ENCODE assay signal across 17 cellular contexts in genomic region chr2:168353251-168353650, GRCh38.
A peak's percentile ranks its signal among the peaks of the same experiment; 100 is the strongest.
DNase-seq lines count a peak whose midpoint lies in the region; ATAC-seq, FAIRE-seq and TF ChIP-seq lines count a peak whose summit lies in the region.
"Had no signal": no experiment of that assay in that cellular context is flagged by ENCODE, and none has a peak within 500 bp of the region (broad histone marks: within the 10 kb centered on the region; RNA-seq: fewer than 3 reads in every experiment).

No MANE protein-coding gene starts in this region.

- no peak overlapping the region for H4K91ac ChIP-seq in H1 (replicated peaks; ENCODE audit: insufficient read length, low read length)

- no peaks in the 10 kb centered on the region for H3K27me3 ChIP-seq in H1 (replicated peaks in 1 of 4; ENCODE audit: control insufficient read depth in 3 of 4, extremely low read depth in 1 of 4, insufficient read depth in 3 of 4, low read length in 3 of 4)
- no peaks in the 10 kb centered on the region for H3K27me3 ChIP-seq in foreskin keratinocyte

- H4K8ac ChIP-seq in H1 (ENCODE audit: extremely low read depth, insufficient read depth, low read length): no peak overlapping the region

- H2BK120ac ChIP-seq in H1 (replicated peaks; ENCODE audit: low read depth, low read length): no peak overlapping the region

- H3K79me1 ChIP-seq in H1 (ENCODE audit: low read depth, low read length): no peaks in the 10 kb centered on the region

- no peak overlapping the region for H3K9ac ChIP-seq in H1 (replicated peaks in 1 of 4; ENCODE audit: extremely low read depth in 1 of 4, low read depth in 3 of 4, low read length in 3 of 4)

- no peak overlapping the region for H2AK5ac ChIP-seq in H1 (ENCODE audit: low read depth, low read length)

- no peak overlapping the region for H3K4me3 ChIP-seq in HEK293 (ENCODE audit: low read depth, low read length)
- no peak overlapping the region for H3K4me3 ChIP-seq in H1 (ENCODE audit: extremely low read depth in 1 of 4, insufficient read depth in 2 of 4, low read depth in 3 of 4, low read length in 4 of 4)
- H3K4me3 ChIP-seq: GM23338, HAP-1 had no signal

- H3K4ac ChIP-seq in H1 (replicated peaks; ENCODE audit: insufficient read length, low read depth, low read length): no peak overlapping the region

- H3K36me3 ChIP-seq in HEK293 (ENCODE audit: control insufficient read depth in 2 of 2, insufficient read depth in 1 of 2, low read length in 2 of 2) (no peaks in the 10 kb centered on the region), H1 (ENCODE audit: control insufficient read depth in 2 of 4, insufficient read depth in 4 of 4, low read length in 3 of 4) (0 out of 8 replicates have a peak, but pooled peaks cover 0 to 3% (median 0%) of the 10 kb centered on the region in 4 experiments)
- H3K36me3 ChIP-seq: HAP-1 had no signal

- no peak for ATAC-seq in GM18511 (IDR thresholded peaks at IDR 0.05; ENCODE audit: unreplicated experiment)
- ATAC-seq in foreskin keratinocyte: no peak
- ATAC-seq: GM23338 had no signal

- TF ChIP-seq EP300 in H1 (IDR thresholded peaks at IDR 0.05; ENCODE audit: borderline replicate concordance in 1 of 2, low read depth in 2 of 2, low read length in 2 of 2): no peak

- no peak overlapping the region for H2AFZ ChIP-seq in H1 (ENCODE audit: low read length)
- H2AFZ ChIP-seq: GM23338 had no signal

- no peaks in the 10 kb centered on the region for H3K23me2 ChIP-seq in H1 (ENCODE audit: low read depth, low read length)

- no peak overlapping the region for H3K4me3 Mint-ChIP-seq in activated naive CD4-positive, alpha-beta T cell treated with anti-CD3 and anti-CD28 coated beads, Interleukin-2, amount 50 U/mL, for 24 hours
- H3K4me3 Mint-ChIP-seq: CD4-positive, alpha-beta memory T cell; GM23338 had no signal

- H2BK15ac ChIP-seq in H1 (ENCODE audit: low read length): no peak overlapping the region

- peaks cover 4% of the 10 kb centered on the region for H3K36me3 Mint-ChIP-seq in activated naive CD4-positive, alpha-beta T cell treated with anti-CD3 and anti-CD28 coated beads, Interleukin-2, amount 50 U/mL, for 24 hours
- H3K36me3 Mint-ChIP-seq: CD4-positive, alpha-beta memory T cell had no signal

- no peak for TF ChIP-seq POLR2A in H1 (IDR thresholded peaks at IDR 0.05; ENCODE audit: control extremely low read depth in 1 of 2, low read depth in 2 of 2, low read length in 2 of 2)

- H3K79me2 ChIP-seq in H1 (ENCODE audit: control insufficient read depth in 1 of 2, insufficient read depth in 2 of 2, low read length in 2 of 2): no peaks in the 10 kb centered on the region

- no peak overlapping the region for H2BK5ac ChIP-seq in H1 (ENCODE audit: low read depth, low read length)

- no peak for FAIRE-seq in H1 (lab: Jason Lieb, UNC)
- FAIRE-seq: G401.6, GM12892, H54 had no signal

- H3K27ac ChIP-seq in HEK293 (ENCODE audit: extremely low read depth, low read depth, low read length) (no peak overlapping the region), H1 (ENCODE audit: low read depth, low read length) (no peak overlapping the region), foreskin keratinocyte (no peak overlapping the region)

- POLR2A ChIA-PET in HEK293 (lab: Yijun Ruan, JAX) (no interaction called here), H1 (lab: Charles Lee; ENCODE audit: partially characterized antibody) (no interaction called here)

- TF ChIP-seq CTCF in HEK293 (tag by site-specific recombination; IDR thresholded peaks at IDR 0.05) (no peak), H1 (IDR thresholded peaks at IDR 0.05; ENCODE audit: control extremely low read depth in 1 of 3, insufficient read depth in 1 of 3, low read depth in 1 of 3, low read length in 3 of 3) (no peak), foreskin keratinocyte (conservative IDR thresholded peaks at IDR 0.05) (no peak)

- TF ChIP-seq RAD21 in H1 (IDR thresholded peaks at IDR 0.05 in 1 of 2, conservative IDR thresholded peaks at IDR 0.05 in 1 of 2; ENCODE audit: low read depth in 2 of 2, low read length in 2 of 2): no peak

- H3K4me1 ChIP-seq in HEK293 (ENCODE audit: control insufficient read depth, insufficient read depth, low read length) (no peaks in the 10 kb centered on the region), H1 (replicated peaks in 1 of 4; ENCODE audit: control insufficient read depth in 3 of 4, insufficient read depth in 4 of 4, low read length in 3 of 4) (peaks cover 0 to 10% (median 2%) of the 10 kb centered on the region in 4 experiments; a peak in 4 of 7 replicates), foreskin keratinocyte (no peaks in the 10 kb centered on the region)
- H3K4me1 ChIP-seq: HAP-1 had no signal

- no peak overlapping the region for H3K4me2 ChIP-seq in H1 (ENCODE audit: insufficient read depth in 1 of 2, low read depth in 2 of 2, low read length in 2 of 2)
- H3K4me2 ChIP-seq: GM23338 had no signal

- DNase-seq in activated naive CD4-positive, alpha-beta T cell treated with Interleukin-2 at 50 U/mL for 16 hours: no peak
- DNase-seq in H1 (ENCODE audit: low read depth in 1 of 2, low spot score in 2 of 2): no peak
- DNase-seq in foreskin keratinocyte: no peak
- DNase-seq: C1 segment of cervical spinal cord; Calu3; CD4-positive, alpha-beta memory T cell; COR-L47; DMS153; DND-41 had no signal

- peaks cover 9% of the 10 kb centered on the region for H3K9me3 Mint-ChIP-seq in activated naive CD4-positive, alpha-beta T cell treated with anti-CD3 and anti-CD28 coated beads, Interleukin-2, amount 50 U/mL, for 24 hours

- H3K27me3 Mint-ChIP-seq in activated naive CD4-positive, alpha-beta T cell treated with anti-CD3 and anti-CD28 coated beads, Interleukin-2, amount 50 U/mL, for 24 hours: no peaks in the 10 kb centered on the region
- H3K27me3 Mint-ChIP-seq: CD4-positive, alpha-beta memory T cell had no signal

- no peak overlapping the region for H2BK20ac ChIP-seq in H1 (ENCODE audit: low read length)

- H4K20me1 ChIP-seq in H1 (replicated peaks in 1 of 2; ENCODE audit: control insufficient read depth in 1 of 2, insufficient read depth in 2 of 2, low read length in 2 of 2): no peaks in the 10 kb centered on the region

- no peak overlapping the region for H4K5ac ChIP-seq in H1 (ENCODE audit: insufficient read length, low read depth, low read length)

- peaks cover 35% of the 10 kb centered on the region for H3K4me1 Mint-ChIP-seq in activated naive CD4-positive, alpha-beta T cell treated with anti-CD3 and anti-CD28 coated beads, Interleukin-2, amount 50 U/mL, for 24 hours

- CTCF ChIA-PET in HEK293 (lab: Yijun Ruan, JAX): interaction anchor here (0.7 kb wide), 2 partner anchors 50 to 590 kb away, joined by 3 to 4 read pairs; no protein-coding TSS in a partner anchor
- CTCF ChIA-PET in H1 (lab: Charles Lee; ENCODE audit: partially characterized antibody): no interaction called here

- H3K23ac ChIP-seq in H1 (ENCODE audit: insufficient read length): no peak overlapping the region

- no peak overlapping the region for H3K56ac ChIP-seq in H1 (replicated peaks; ENCODE audit: insufficient read length, low read depth, low read length)

- H3K18ac ChIP-seq in H1 (ENCODE audit: extremely low read depth, low read length): no peak overlapping the region

- H2BK12ac ChIP-seq in H1 (ENCODE audit: low read depth, low read length): no peak overlapping the region

- WGBS in H1 (ENCODE audit: extremely low coverage in 1 of 2, insufficient coverage in 1 of 2, insufficient read length in 1 of 2, insufficient replicate concordance in 2 of 2, low coverage in 1 of 2, low lambda C conversion rate in 2 of 2, missing lambda C conversion rate in 1 of 2), 2 experiments: 81% methylated on average over 2 of the region's 2 CpGs; no CpG with 5 or more reads in 1 of the 2 experiments

- H3K14ac ChIP-seq in H1 (ENCODE audit: insufficient read length): no peak overlapping the region

- H3K27ac Mint-ChIP-seq in activated naive CD4-positive, alpha-beta T cell treated with anti-CD3 and anti-CD28 coated beads, Interleukin-2, amount 50 U/mL, for 24 hours: peak overlapping the region; percentile 6
- H3K27ac Mint-ChIP-seq: CD4-positive, alpha-beta memory T cell; GM23338 had no signal

- H3K9me3 ChIP-seq in HEK293 (ENCODE audit: control insufficient read depth, insufficient read depth, low read depth, low read length) (no peaks in the 10 kb centered on the region), H1 (ENCODE audit: insufficient read depth in 2 of 2, low read depth in 1 of 2, low read length in 1 of 2) (peaks cover 3 to 10% of the 10 kb centered on the region in 2 experiments; a peak in 3 of 4 replicates)
- H3K9me3 ChIP-seq: HAP-1 had no signal

TF ChIP-seq in HEK293, 187 proteins besides CTCF, POLR2A, EP300 and RAD21 (continues in another document):
- peak; percentile 39; the same call in 1 of the 2 replicates for TF ChIP-seq ZNF146 (tag by site-specific recombination; IDR thresholded peaks at IDR 0.05)
- peak; percentile 47 for TF ChIP-seq SETDB1 (IDR thresholded peaks at IDR 0.05; ENCODE audit: insufficient read length, low read length)
- no peak for TF ChIP-seq ZNF121 (tag by site-specific recombination; IDR thresholded peaks at IDR 0.05)
- TF ChIP-seq ZNF560 (tag by site-specific recombination; IDR thresholded peaks at IDR 0.05; ENCODE audit: borderline replicate concordance): no peak

TF ChIP-seq in H1, 55 proteins besides CTCF, POLR2A, EP300 and RAD21 (continues in another document):
- TF ChIP-seq KDM1A (IDR thresholded peaks at IDR 0.05; ENCODE audit: borderline replicate concordance, low read length): peak; percentile 86
- peak in 1 of 2 experiments; percentile 67; a peak in 1 of 4 replicates for TF ChIP-seq HDAC2 (IDR thresholded peaks at IDR 0.05; ENCODE audit: borderline replicate concordance in 1 of 2, low read depth in 2 of 2, low read length in 2 of 2)
